Comparison of ENCODE assay signal across 15 cellular contexts in genomic region chr4:5118091-5118786, GRCh38.
"Had no signal": no experiment of that assay in that cellular context is flagged by ENCODE, and none has a peak within 500 bp of the region (broad histone marks: within the 10 kb centered on the region; RNA-seq: fewer than 3 reads in every experiment).

No MANE protein-coding gene starts in this region.

- H3K27ac Mint-ChIP-seq: activated naive CD8-positive, alpha-beta T cell; activated T-helper 1 cell treated with anti-CD3 and anti-CD28 coated beads, Interleukin-12 subunit alpha, Interleukin-12 subunit beta, Interleukin-2, Interleukin-4 antibody, amounts not matched to agents 30 ng/mL and 10 ng/mL and 1 ng/mL, durations not matched to agents 14 hours and 24 hours and 36 hours; effector memory CD8-positive, alpha-beta T cell had no signal

- DNase-seq: activated CD4-positive, alpha-beta T cell treated with anti-CD3 and anti-CD28 coated beads for 1 hour; activated CD4-positive, alpha-beta T cell treated with anti-CD3 and anti-CD28 coated beads, Interleukin-2, amount 50 U/mL, for 48 hours; activated gamma-delta T cell treated with Interleukin-2 at 50 U/mL for 16 hours; effector memory CD8-positive, alpha-beta T cell; foreskin fibroblast; glutamatergic neuron; hypothalamus; islet precursor cell; left ventricle myocardium inferior; occipital lobe; stimulated activated naive CD4-positive, alpha-beta T cell; upper lobe of right lung; WERI-Rb-1 had no signal

- H3K27ac ChIP-seq: left ventricle myocardium inferior, upper lobe of right lung, WERI-Rb-1 had no signal

- H3K9me3 ChIP-seq: upper lobe of right lung had no signal

- H3K4me3 Mint-ChIP-seq: activated naive CD8-positive, alpha-beta T cell; activated T-helper 1 cell treated with anti-CD3 and anti-CD28 coated beads, Interleukin-12 subunit alpha, Interleukin-12 subunit beta, Interleukin-2, Interleukin-4 antibody, amounts not matched to agents 30 ng/mL and 10 ng/mL and 1 ng/mL, durations not matched to agents 14 hours and 24 hours and 36 hours; effector memory CD8-positive, alpha-beta T cell had no signal

- H3K36me3 ChIP-seq: left ventricle myocardium inferior, upper lobe of right lung, WERI-Rb-1 had no signal

- H3K9me3 Mint-ChIP-seq: activated T-helper 1 cell treated with anti-CD3 and anti-CD28 coated beads, Interleukin-12 subunit alpha, Interleukin-12 subunit beta, Interleukin-2, Interleukin-4 antibody, amounts not matched to agents 30 ng/mL and 10 ng/mL and 1 ng/mL, durations not matched to agents 14 hours and 24 hours and 36 hours; effector memory CD8-positive, alpha-beta T cell had no signal

- H3K4me3 ChIP-seq: left ventricle myocardium inferior, upper lobe of right lung had no signal

- H3K27me3 ChIP-seq: upper lobe of right lung had no signal

- H3K27me3 Mint-ChIP-seq: activated naive CD8-positive, alpha-beta T cell; effector memory CD8-positive, alpha-beta T cell had no signal

- H3K4me1 ChIP-seq: left ventricle myocardium inferior, upper lobe of right lung had no signal

- ATAC-seq: effector memory CD8-positive, alpha-beta T cell; upper lobe of right lung had no signal

- H3K36me3 Mint-ChIP-seq: activated naive CD8-positive, alpha-beta T cell had no signal
